Comparison of ENCODE assay signal across 28 cellular contexts in the genomic region with DNA sequence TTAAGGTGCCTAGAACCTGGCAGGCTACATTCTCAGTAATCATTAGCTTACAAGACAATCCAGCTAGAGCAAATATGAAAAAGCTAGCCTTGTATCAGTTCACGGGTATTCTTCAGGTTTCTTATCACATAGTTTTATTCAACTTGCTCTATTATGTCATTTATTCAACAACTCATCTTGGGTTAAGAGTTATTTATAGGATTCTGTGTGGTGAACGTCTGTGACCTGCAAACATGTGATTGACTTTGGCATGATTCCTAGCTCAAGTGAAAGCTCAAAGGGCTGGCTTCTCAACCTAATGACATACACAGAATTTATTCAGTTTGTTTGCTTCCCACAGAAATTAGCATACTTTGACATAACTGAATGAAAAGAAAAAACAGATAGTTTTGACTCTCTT.
DNase-seq lines count a peak whose midpoint lies in the region; ATAC-seq, FAIRE-seq and TF ChIP-seq lines count a peak whose summit lies in the region.
"Had no signal": no experiment of that assay in that cellular context is flagged by ENCODE, and none has a peak within 500 bp of the region (broad histone marks: within the 10 kb centered on the region; RNA-seq: fewer than 3 reads in every experiment).

No MANE protein-coding gene starts in this region.

- CTCF ChIA-PET in MCF 10A (lab: Yijun Ruan, JAX): interaction anchor here (0.5 kb wide), 1 partner anchor 21 kb away, joined by 3 read pairs; no protein-coding TSS in a partner anchor

- H3K4me1 Mint-ChIP-seq in MCF 10A (ENCODE audit: insufficient read depth, unreplicated experiment): no peaks in the 10 kb centered on the region
- no peaks in the 10 kb centered on the region for H3K4me1 Mint-ChIP-seq in stimulated activated naive B cell treated with anti-CD40 and anti-IgM and Interleukin-4, amounts not matched to agents 10 μg/mL and 1 μg/mL and 100 μg/mL, for 72 hours
- H3K4me1 Mint-ChIP-seq: activated naive CD4-positive, alpha-beta T cell treated with anti-CD3 and anti-CD28 coated beads, Interleukin-2, amount 50 U/mL, for 24 hours; B cell; naive thymus-derived CD8-positive, alpha-beta T cell had no signal

- H3K4me1 ChIP-seq in breast epithelium: no peaks in the 10 kb centered on the region
- H3K4me1 ChIP-seq: A549, Peyer's patch, SJSA1 had no signal

- no peak overlapping the region for H3K4me3 Mint-ChIP-seq in MCF 10A (ENCODE audit: unreplicated experiment)
- no peak overlapping the region for H3K4me3 Mint-ChIP-seq in stimulated activated naive B cell treated with anti-CD40 and anti-IgM and Interleukin-4, amounts not matched to agents 10 μg/mL and 1 μg/mL and 100 μg/mL, for 72 hours
- H3K4me3 Mint-ChIP-seq: activated CD8-positive, alpha-beta T cell treated with anti-CD3 and anti-CD28 coated beads, Interleukin-2, amount 10 ng/mL, durations not matched to agents 7 days and 5 days; activated naive CD4-positive, alpha-beta T cell treated with anti-CD3 and anti-CD28 coated beads, Interleukin-2, amount 50 U/mL, for 24 hours; B cell; naive thymus-derived CD8-positive, alpha-beta T cell; type B pancreatic cell had no signal

- intact Hi-C loops in MCF 10A (cut with micrococcal nuclease): no loop called here
- intact Hi-C loops in breast epithelium (cut with DNase I; ENCODE audit: low total_unique reads): no loop called here

- H3K4me3 ChIP-seq in breast epithelium: no peak overlapping the region
- no peak overlapping the region for H3K4me3 ChIP-seq in bronchial epithelial cell (ENCODE audit: low read depth, low read length)
- no peak overlapping the region for H3K4me3 ChIP-seq in retinal pigment epithelial cell (ENCODE audit: low read length)
- H3K4me3 ChIP-seq: A549, Peyer's patch, SJSA1 had no signal

- no peaks in the 10 kb centered on the region for H3K36me3 Mint-ChIP-seq in MCF 10A (ENCODE audit: insufficient read depth, unreplicated experiment)
- no peaks in the 10 kb centered on the region for H3K36me3 Mint-ChIP-seq in stimulated activated naive B cell treated with anti-CD40 and anti-IgM and Interleukin-4, amounts not matched to agents 10 μg/mL and 1 μg/mL and 100 μg/mL, for 72 hours
- H3K36me3 Mint-ChIP-seq: activated naive CD4-positive, alpha-beta T cell treated with anti-CD3 and anti-CD28 coated beads, Interleukin-2, amount 50 U/mL, for 24 hours; naive thymus-derived CD8-positive, alpha-beta T cell; type B pancreatic cell had no signal

- no peak overlapping the region for H3K27ac ChIP-seq in breast epithelium
- H3K27ac ChIP-seq: A549, Peyer's patch, SJSA1 had no signal

- H3K9me3 ChIP-seq in breast epithelium: no peaks in the 10 kb centered on the region
- H3K9me3 ChIP-seq: A549, Peyer's patch, SJSA1 had no signal

- ATAC-seq in GM19035 (IDR thresholded peaks at IDR 0.05; ENCODE audit: unreplicated experiment): no peak
- no peak for ATAC-seq in stimulated activated naive B cell treated with anti-CD40 and anti-IgM and Interleukin-4, amounts not matched to agents 10 μg/mL and 1 μg/mL and 100 μg/mL, for 72 hours (replicated peaks)
- ATAC-seq: A549; activated CD4-positive, CD25-positive, alpha-beta regulatory T cell treated with anti-CD3 and anti-CD28 coated beads, Interleukin-2, amount 50 U/mL, for 24 hours; activated CD8-positive, alpha-beta T cell treated with anti-CD3 and anti-CD28 coated beads, Interleukin-2, amount 10 ng/mL, durations not matched to agents 7 days and 5 days; esophagus mucosa; naive thymus-derived CD8-positive, alpha-beta T cell had no signal

- H3K36me3 ChIP-seq in breast epithelium (no peaks in the 10 kb centered on the region), bronchial epithelial cell (ENCODE audit: control insufficient read depth, insufficient read depth, low read length) (no peaks in the 10 kb centered on the region)
- H3K36me3 ChIP-seq: Peyer's patch, SJSA1 had no signal

- H3K27ac Mint-ChIP-seq in MCF 10A (ENCODE audit: low read depth, unreplicated experiment): no peak overlapping the region
- no peak overlapping the region for H3K27ac Mint-ChIP-seq in stimulated activated naive B cell treated with anti-CD40 and anti-IgM and Interleukin-4, amounts not matched to agents 10 μg/mL and 1 μg/mL and 100 μg/mL, for 72 hours
- H3K27ac Mint-ChIP-seq: activated CD8-positive, alpha-beta T cell treated with anti-CD3 and anti-CD28 coated beads, Interleukin-2, amount 10 ng/mL, durations not matched to agents 7 days and 5 days; activated naive CD4-positive, alpha-beta T cell treated with anti-CD3 and anti-CD28 coated beads, Interleukin-2, amount 50 U/mL, for 24 hours; activated T-helper 2 cell treated with anti-CD3 and anti-CD28 coated beads, Interferon-gamma antibody, Interleukin-2, Interleukin-4, amounts not matched to agents 10 μg/mL and 5 μg/mL and 100 μg/mL, durations not matched to agents 14 hours and 24 hours and 36 hours; B cell; type B pancreatic cell had no signal

- FAIRE-seq in bronchial epithelial cell (lab: Jason Lieb, UNC): no peak
- FAIRE-seq: A549 had no signal

- peaks cover 66% of the 10 kb centered on the region for H3K27me3 Mint-ChIP-seq in MCF 10A (ENCODE audit: insufficient read depth, unreplicated experiment)
- H3K27me3 Mint-ChIP-seq in stimulated activated naive B cell treated with anti-CD40 and anti-IgM and Interleukin-4, amounts not matched to agents 10 μg/mL and 1 μg/mL and 100 μg/mL, for 72 hours: no peaks in the 10 kb centered on the region
- H3K27me3 Mint-ChIP-seq: activated naive CD4-positive, alpha-beta T cell treated with anti-CD3 and anti-CD28 coated beads, Interleukin-2, amount 50 U/mL, for 24 hours; B cell had no signal

- TF ChIP-seq CTCF in MCF 10A (IDR thresholded peaks at IDR 0.05; ENCODE audit: unreplicated experiment) (no peak), breast epithelium (IDR thresholded peaks at IDR 0.05) (no peak), bronchial epithelial cell (IDR thresholded peaks at IDR 0.05; ENCODE audit: insufficient read depth, low read length, severe bottlenecking) (no peak), retinal pigment epithelial cell (conservative IDR thresholded peaks at IDR 0.05; ENCODE audit: low read depth, low read length) (no peak)

- BruUV-seq in MCF 10A (replicated peaks; lab: Mats Ljungman, UMichigan): no TSS peak

- H3K27me3 ChIP-seq in breast epithelium (no peaks in the 10 kb centered on the region), bronchial epithelial cell (ENCODE audit: control insufficient read depth, insufficient read depth, low read length) (no peaks in the 10 kb centered on the region)
- H3K27me3 ChIP-seq: Peyer's patch, SJSA1 had no signal

- H3K9me3 Mint-ChIP-seq in MCF 10A (ENCODE audit: unreplicated experiment): no peaks in the 10 kb centered on the region
- no peaks in the 10 kb centered on the region for H3K9me3 Mint-ChIP-seq in stimulated activated naive B cell treated with anti-CD40 and anti-IgM and Interleukin-4, amounts not matched to agents 10 μg/mL and 1 μg/mL and 100 μg/mL, for 72 hours
- H3K9me3 Mint-ChIP-seq: activated naive CD4-positive, alpha-beta T cell treated with anti-CD3 and anti-CD28 coated beads, Interleukin-2, amount 50 U/mL, for 24 hours; activated T-helper 2 cell treated with anti-CD3 and anti-CD28 coated beads, Interferon-gamma antibody, Interleukin-2, Interleukin-4, amounts not matched to agents 10 μg/mL and 5 μg/mL and 100 μg/mL, durations not matched to agents 14 hours and 24 hours and 36 hours; naive thymus-derived CD8-positive, alpha-beta T cell; type B pancreatic cell had no signal

- TF ChIP-seq POLR2A in breast epithelium (IDR thresholded peaks at IDR 0.05): no peak

- peak; percentile 3 for DNase-seq in MCF 10A (ENCODE audit: unreplicated experiment)
- DNase-seq in breast epithelium (ENCODE audit: low spot score in 2 of 2): no peak
- DNase-seq in bronchial epithelial cell (ENCODE audit: low read depth): peak; percentile 10
- DNase-seq in kidney tubule cell (ENCODE audit: low spot score): peak; percentile 31
- DNase-seq in retinal pigment epithelial cell (ENCODE audit: low read depth): peak; percentile 51
- DNase-seq in Kasumi-1 (lab: John Stamatoyannopoulos, UW): no peak
- no peak for DNase-seq in stimulated activated naive B cell treated with anti-CD40 and anti-IgM and Interleukin-4, amounts not matched to agents 10 μg/mL and 1 μg/mL and 100 μg/mL, for 72 hours
- DNase-seq: activated CD8-positive, alpha-beta T cell treated with anti-CD3 and anti-CD28 coated beads, Interleukin-2, amount 10 ng/mL, durations not matched to agents 7 days and 5 days; caudate nucleus; cortex of kidney; DMS79 treated with DMSO at 0.1 percent for 48 hours; foreskin fibroblast; GF-D8; H7; midbrain; naive thymus-derived CD8-positive, alpha-beta T cell; occipital lobe; Peyer's patch; stimulated activated CD4-positive, alpha-beta T cell treated with anti-CD3 and anti-CD28 coated beads, Interleukin-2, amount 100 ng/mL, for 24 hours had no signal

- POLR2A ChIA-PET in MCF 10A (lab: Yijun Ruan, JAX): no interaction called here

Comparison
In these comparisons a context has a peak if more than half of its experiments do, and no peak if none do; other contexts are left out.
1. DNase-seq: peak in MCF 10A (single experiment), bronchial epithelial cell (single experiment), kidney tubule cell (single experiment) and retinal pigment epithelial cell (single experiment); none in breast epithelium (0 of 2), Kasumi-1 (0 of 2) and stimulated activated naive B cell treated with anti-CD40 and anti-IgM and Interleukin-4, amounts not matched to agents 10 μg/mL and 1 μg/mL and 100 μg/mL, for 72 hours (single experiment).